In the genomic region with DNA sequence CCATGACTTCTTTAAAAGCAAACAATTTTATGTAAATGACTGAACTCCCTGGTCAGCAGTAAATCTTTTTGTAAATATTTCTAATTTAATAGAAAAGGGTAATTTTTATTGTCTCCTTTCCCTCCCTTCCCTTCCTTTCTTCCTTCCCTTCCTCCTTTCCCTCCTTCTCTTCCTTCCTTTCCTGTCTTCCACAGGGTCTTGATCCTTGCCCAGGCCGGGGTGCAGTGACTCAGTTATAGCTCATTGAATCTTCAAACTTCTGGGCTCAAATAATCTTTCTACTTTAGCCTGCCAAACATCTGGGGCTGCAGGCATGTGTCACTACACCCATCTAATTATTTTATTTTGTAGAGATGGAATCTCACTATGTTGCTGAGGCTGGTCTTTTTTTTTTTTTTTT, we compare ENCODE assay signal across 28 cellular contexts. TPM values are rescaled to one million over a fixed set of nuclear protein-coding genes. Genes with fewer than 3 reads are reported as not detected.
A peak's percentile ranks its signal among the peaks of the same experiment; 100 is the strongest.
DNase-seq lines count a peak whose midpoint lies in the region; ATAC-seq and TF ChIP-seq lines count a peak whose summit lies in the region.
"Had no signal": no experiment of that assay in that cellular context is flagged by ENCODE, and none has a peak within 500 bp of the region (broad histone marks: within the 10 kb centered on the region; RNA-seq: fewer than 3 reads in every experiment).

No MANE protein-coding gene starts in this region.

- H3K4me1 Mint-ChIP-seq in CD14-positive monocyte: no peaks in the 10 kb centered on the region
- H3K4me1 Mint-ChIP-seq: brain had no signal

- DNase-seq in CD14-positive monocyte (ENCODE audit: low spot score) (no peak), GM03348 (ENCODE audit: low spot score) (peak; percentile 16), RWPE1 (ENCODE audit: low spot score) (no peak), fibroblast of mammary gland (ENCODE audit: low read depth) (peak; percentile 50), cerebellar cortex (ENCODE audit: low spot score) (no peak), activated gamma-delta T cell treated with Interleukin-2 at 50 U/mL for 16 hours (no peak)
- DNase-seq: activated CD4-positive, alpha-beta T cell treated with anti-CD3 and anti-CD28 coated beads for 48 hours; activated T-cell treated with anti-CD3 and anti-CD28 coated beads, Interleukin-2, amount 50 U/mL, for 24 hours; amniotic stem cell; cerebellar nuclear complex; DMS79 treated with DMSO at 0.1 percent for 48 hours; GF-D8; hippocampal formation; left cardiac atrium; NCI-H1417; NCI-H2029; NCI-H510A treated with DMSO at 0.1 percent for 48 hours; stimulated activated CD4-positive, alpha-beta T cell treated with anti-CD3 and anti-CD28 coated beads, Interleukin-15, amount 100 ng/mL, for 24 hours; stimulated activated CD4-positive, alpha-beta T cell treated with anti-CD3 and anti-CD28 coated beads, Interleukin-4, amount 100 ng/mL, for 4 hours; substantia nigra; upper lobe of right lung had no signal

- TF ChIP-seq CTCF in CD14-positive monocyte (IDR thresholded peaks at IDR 0.05): no peak
- TF ChIP-seq CTCF in RWPE1 (conservative IDR thresholded peaks at IDR 0.05; ENCODE audit: low read depth): no peak
- no peak for TF ChIP-seq CTCF in fibroblast of mammary gland (conservative IDR thresholded peaks at IDR 0.05; ENCODE audit: control insufficient read depth, insufficient read depth, low read depth, low read length)

- peak overlapping the region in 5 of 7 donors; percentile 60 to 87 (median 76) for H3K27ac Mint-ChIP-seq in CD14-positive monocyte
- H3K27ac Mint-ChIP-seq: natural killer cell treated with Interleukin-12 subunit alpha and Interleukin-12 subunit beta and Interleukin-15 and Interleukin-18, amount 100 ng/mL, for 72 hours; T-helper 2 cell treated with Interferon-gamma antibody and Interleukin-4, amounts not matched to agents 5 μg/mL and 100 μg/mL, for 36 hours had no signal

- CTCF ChIA-PET in RWPE1 (lab: Yijun Ruan, JAX): no interaction called here

- no peak for ATAC-seq in HG03469 (IDR thresholded peaks at IDR 0.05; ENCODE audit: unreplicated experiment)
- ATAC-seq: left cardiac atrium; natural killer cell treated with Interleukin-12 subunit alpha and Interleukin-12 subunit beta and Interleukin-15 and Interleukin-18, amount 100 ng/mL, for 72 hours; upper lobe of right lung had no signal

- no peaks in the 10 kb centered on the region for H3K27me3 Mint-ChIP-seq in CD14-positive monocyte (ENCODE audit: low read depth in 3 of 3)
- H3K27me3 Mint-ChIP-seq: activated T-cell treated with anti-CD3 and anti-CD28 coated beads, Interleukin-2, amount 50 U/mL, for 24 hours; brain; natural killer cell treated with Interleukin-12 subunit alpha and Interleukin-12 subunit beta and Interleukin-15 and Interleukin-18, amount 100 ng/mL, for 72 hours had no signal

- H3K27ac ChIP-seq in RWPE1: peak overlapping the region; percentile 37
- H3K27ac ChIP-seq: KMS-11, SK-N-MC, upper lobe of right lung had no signal

- peaks cover 35 to 57% of the 10 kb centered on the region in 2 donors for H3K36me3 Mint-ChIP-seq in CD14-positive monocyte

- H3K4me3 Mint-ChIP-seq in CD14-positive monocyte: no peak overlapping the region
- H3K4me3 Mint-ChIP-seq: activated T-cell treated with anti-CD3 and anti-CD28 coated beads, Interleukin-2, amount 50 U/mL, for 24 hours; brain; natural killer cell treated with Interleukin-12 subunit alpha and Interleukin-12 subunit beta and Interleukin-15 and Interleukin-18, amount 100 ng/mL, for 72 hours; T-helper 2 cell treated with Interferon-gamma antibody and Interleukin-4, amounts not matched to agents 5 μg/mL and 100 μg/mL, for 36 hours had no signal

- POLR2A ChIA-PET in RWPE1 (lab: Yijun Ruan, JAX; ENCODE audit: low non-redundant PET): no interaction called here

- H3K4me3 ChIP-seq in fibroblast of mammary gland (ENCODE audit: control insufficient read depth, low read depth, low read length): no peak overlapping the region
- H3K4me3 ChIP-seq: lung, SK-N-MC, upper lobe of right lung had no signal

- intact Hi-C loops in CD14-positive monocyte (cut with micrococcal nuclease): no loop called here

- peaks cover 0 to 2% (median 0%) of the 10 kb centered on the region in 7 donors for H3K9me3 Mint-ChIP-seq in CD14-positive monocyte
- H3K9me3 Mint-ChIP-seq: activated T-cell treated with anti-CD3 and anti-CD28 coated beads, Interleukin-2, amount 50 U/mL, for 24 hours; brain; natural killer cell treated with Interleukin-12 subunit alpha and Interleukin-12 subunit beta and Interleukin-15 and Interleukin-18, amount 100 ng/mL, for 72 hours; T-helper 2 cell treated with Interferon-gamma antibody and Interleukin-4, amounts not matched to agents 5 μg/mL and 100 μg/mL, for 36 hours had no signal

RNA-seq across cellular contexts. Expression of a gene that starts 21.3 kb away (rescaled TPM):
- polyA plus RNA-seq in CD14-positive monocyte: 1 to 10 TPM; 7.0 to 8.1 TPM

RNA-seq across cellular contexts. Expression of a gene that starts 55.1 kb away (rescaled TPM):
- polyA plus RNA-seq in CD14-positive monocyte: 10 to 100 TPM; 26.8 to 30.5 TPM

Comparison
In these comparisons a context has a peak if more than half of its experiments do, and no peak if none do; other contexts are left out.
1. DNase-seq: peak in GM03348 (single experiment) and fibroblast of mammary gland (single experiment); none in CD14-positive monocyte (single experiment), RWPE1 (single experiment), cerebellar cortex (single experiment) and activated gamma-delta T cell treated with Interleukin-2 at 50 U/mL for 16 hours (single experiment).